In genomic region chr6:148144917-148145521, GRCh38 we compare ENCODE assay signal across 8 cellular contexts.
DNase-seq lines count a peak whose midpoint lies in the region; ATAC-seq, FAIRE-seq and TF ChIP-seq lines count a peak whose summit lies in the region.

No MANE protein-coding gene starts in this region.

- no peaks in the 10 kb centered on the region for H4K20me1 ChIP-seq in H9 (ENCODE audit: control insufficient read depth, insufficient read depth, insufficient read length)

- H2BK12ac ChIP-seq in H9 (ENCODE audit: insufficient read length, low read depth, low read length) = no peak overlapping the region

- H2BK5ac ChIP-seq in H9 (ENCODE audit: insufficient read length, low read length) = no peak overlapping the region

- no peak overlapping the region for H4K8ac ChIP-seq in H9 (replicated peaks; ENCODE audit: insufficient read length, low read depth, low read length)

- H4K5ac ChIP-seq in H9 (ENCODE audit: insufficient read length, low read depth, low read length) = no peak overlapping the region

- no peaks in the 10 kb centered on the region for H3K9me3 ChIP-seq in H9 (ENCODE audit: control insufficient read depth, low read depth, low read length)

- H4K91ac ChIP-seq in H9 (ENCODE audit: insufficient read length, low read depth, low read length) = no peak overlapping the region

- no peaks in the 10 kb centered on the region for H3K23me2 ChIP-seq in H9 (ENCODE audit: insufficient read length, low read depth, low read length, poor library complexity, severe bottlenecking)

- peaks cover 4 to 5% of the 10 kb centered on the region in 2 experiments; a peak in 3 of 4 replicates for H3K4me1 Mint-ChIP-seq in H9

- no peak overlapping the region for H3K18ac ChIP-seq in H9 (ENCODE audit: insufficient read length, low read depth, low read length)

- DNase-seq in H9 = peak; percentile 66
- peak; percentile 48 for DNase-seq in MV-4-11 (lab: John Stamatoyannopoulos, UW)
- DNase-seq in SKM-1 treated with dmso at 0.1 percent for 144 hours (lab: John Stamatoyannopoulos, UW; ENCODE audit: unreplicated experiment) = peak; percentile 38
- peak in 45 of 58 donors; percentile 2 to 78 (median 22) for DNase-seq in anterior cingulate cortex (lab: John Stamatoyannopoulos, UW)
- peak in 43 of 51 donors; percentile 3 to 85 (median 42) for DNase-seq in hypothalamus (lab: John Stamatoyannopoulos, UW)
- peak; percentile 37 to 67 for DNase-seq in stimulated activated CD4-positive, alpha-beta T cell treated with anti-CD3 and anti-CD28 coated beads, Interleukin-12 subunit alpha, Interleukin-12 subunit beta, amount 100 ng/mL, for 24 hours (ENCODE audit: low read depth in 2 of 2)

- H3K27me3 ChIP-seq in H9 (ENCODE audit: insufficient read depth, low read length) = no peaks in the 10 kb centered on the region

- whole genome bisulfite sequencing in H9 (ENCODE audit: extremely low coverage, insufficient read length, low lambda C conversion rate) = no CpG with 5 or more reads among the region's 8 CpGs

- ATAC-seq in HG02981 (IDR thresholded peaks at IDR 0.05; ENCODE audit: unreplicated experiment) = no peak

- no peak overlapping the region for H3T11ph ChIP-seq in H9 (ENCODE audit: low read length)

- H2AK5ac ChIP-seq in H9 (ENCODE audit: insufficient read length, low read length) = no peak overlapping the region

- no peak overlapping the region for H3K4me3 Mint-ChIP-seq in H9

- H3K14ac ChIP-seq in H9 (ENCODE audit: insufficient read depth, low read length) = no peak overlapping the region

- peak; percentile 94 for TF ChIP-seq CTCF in H9 (conservative IDR thresholded peaks at IDR 0.05)

- H3K56ac ChIP-seq in H9 (ENCODE audit: insufficient read length, low read depth, low read length) = no peak overlapping the region

- H2BK20ac ChIP-seq in H9 (ENCODE audit: low read depth, low read length, poor library complexity, severe bottlenecking) = no peak overlapping the region

- no peak overlapping the region for H3K23ac ChIP-seq in H9 (ENCODE audit: insufficient read length, low read depth, low read length)

- H3K36me3 Mint-ChIP-seq in H9 (ENCODE audit: insufficient read depth in 1 of 3, low read depth in 3 of 3) = no peaks in the 10 kb centered on the region

- no peak overlapping the region for H3K9ac ChIP-seq in H9 (ENCODE audit: extremely low read depth, insufficient read length, low read length)

- no peaks in the 10 kb centered on the region for H3K9me3 Mint-ChIP-seq in H9

- no peak overlapping the region for H3K4ac ChIP-seq in H9 (ENCODE audit: low read depth, low read length)

- H3K27ac ChIP-seq in H9 (ENCODE audit: insufficient read length, low read depth, low read length) = no peak overlapping the region

- peak; percentile 83 for FAIRE-seq in G401.6 (lab: Jason Lieb, UNC)

- no peak overlapping the region for H3K27ac Mint-ChIP-seq in H9

- peak overlapping the region; percentile 68 for H2AFZ ChIP-seq in H9 (ENCODE audit: low read length)

- H3K4me1 ChIP-seq in H9 (ENCODE audit: insufficient read depth, low read length) = no peaks in the 10 kb centered on the region

- H3K4me2 ChIP-seq in H9 (ENCODE audit: insufficient read depth, insufficient read length, low read length) = no peak overlapping the region

- no peaks in the 10 kb centered on the region for H3K27me3 Mint-ChIP-seq in H9 (ENCODE audit: low read depth)

- H3K79me2 ChIP-seq in H9 (ENCODE audit: insufficient read depth, low read length) = no peaks in the 10 kb centered on the region

- H3K79me1 ChIP-seq in H9 (ENCODE audit: insufficient read depth, low read depth, low read length, poor library complexity, severe bottlenecking) = no peaks in the 10 kb centered on the region

- no peak overlapping the region for H2BK15ac ChIP-seq in H9 (ENCODE audit: low read depth, low read length)

- no peak overlapping the region for H2BK120ac ChIP-seq in H9 (ENCODE audit: low read depth, low read length, poor library complexity, severe bottlenecking)
